9 cellular contexts compared by ENCODE assay signal in the genomic region with DNA sequence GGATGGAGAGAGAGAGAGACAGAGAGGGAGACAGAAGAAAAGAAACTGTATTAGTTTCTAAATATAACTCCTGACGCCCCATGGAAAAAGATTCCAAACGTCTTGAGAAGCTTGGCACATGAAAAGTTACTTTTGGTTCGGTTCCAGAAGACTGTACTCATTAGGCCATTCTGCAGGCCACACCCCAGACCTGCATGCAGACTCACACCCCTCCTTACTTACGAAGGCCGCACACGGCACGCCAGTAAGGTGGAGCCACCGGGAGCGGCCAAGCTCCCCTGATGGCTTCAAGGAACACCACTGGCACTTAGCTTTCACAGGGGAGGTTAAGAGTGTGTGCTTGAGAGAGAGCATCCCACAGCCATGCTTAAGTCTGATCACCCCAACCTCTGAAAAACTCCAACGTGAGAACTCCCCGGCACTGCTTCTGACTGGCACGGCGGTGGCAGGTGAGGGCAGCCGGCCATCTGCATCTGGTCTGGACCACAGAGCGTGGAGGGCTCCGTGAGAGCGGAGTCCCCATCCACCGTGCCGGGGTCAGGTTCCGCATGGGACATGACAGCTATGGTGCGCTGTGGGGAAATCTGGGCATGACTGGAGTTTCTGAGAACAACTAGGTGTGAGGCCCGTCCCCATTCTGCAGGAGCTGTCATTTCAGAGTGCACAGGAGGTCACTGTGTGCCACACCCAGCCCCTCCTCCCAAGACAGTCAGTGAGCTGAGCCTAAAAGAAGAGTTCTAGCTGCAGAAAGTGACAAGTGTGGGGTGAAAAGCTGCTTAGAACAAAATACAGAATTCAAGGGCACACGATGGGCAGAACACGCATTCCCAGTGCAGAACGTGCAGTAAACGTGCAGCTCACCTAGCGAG.
A peak's percentile ranks its signal among the peaks of the same experiment; 100 is the strongest.
DNase-seq lines count a peak whose midpoint lies in the region; ATAC-seq and TF ChIP-seq lines count a peak whose summit lies in the region.
"Had no signal": no experiment of that assay in that cellular context is flagged by ENCODE, and none has a peak within 500 bp of the region (broad histone marks: within the 10 kb centered on the region; RNA-seq: fewer than 3 reads in every experiment).

No MANE protein-coding gene starts in this region.

- H4K20me1 ChIP-seq in PC-3 (ENCODE audit: low read length): 0 out of 2 replicates have a peak, but pooled peaks cover 5% of the 10 kb centered on the region

- no peak overlapping the region for H3K4me3 ChIP-seq in PC-3 (ENCODE audit: low read length)

- DNase-seq in HS-27A (ENCODE audit: low read depth) (peak; percentile 81), astrocyte of the hippocampus (ENCODE audit: low read depth, low spot score) (peak; percentile 96), stromal cell of bone marrow (ENCODE audit: low read depth) (peak; percentile 92), HuH-7.5 (ENCODE audit: low spot score) (no peak), PC-3 (no peak), T-helper 9 cell (no peak)
- DNase-seq in NK-92 treated with Interleukin-12 subunit alpha and Interleukin-12 subunit beta, amount 100 ng/mL, for 24 hours (lab: John Stamatoyannopoulos, UW): no peak
- DNase-seq: NCI-H510A had no signal

- peaks cover 80% of the 10 kb centered on the region for H3K79me2 ChIP-seq in PC-3 (ENCODE audit: low read length)

- POLR2A ChIA-PET in PC-3 (lab: Charles Lee; ENCODE audit: unreplicated experiment): no interaction called here

- H2AFZ ChIP-seq in PC-3 (ENCODE audit: low read length): no peak overlapping the region

- no peaks in the 10 kb centered on the region for H3K9me3 ChIP-seq in PC-3 (ENCODE audit: low read length)

- peaks cover 4% of the 10 kb centered on the region for H3F3A ChIP-seq in PC-3 (ENCODE audit: low read length, unreplicated experiment)

- peaks cover 78% of the 10 kb centered on the region for H3K36me3 ChIP-seq in PC-3 (ENCODE audit: low read depth, low read length)

- TF ChIP-seq CTCF in PC-3 (conservative IDR thresholded peaks at IDR 0.05; ENCODE audit: low read depth, low read length): no peak

- no peaks in the 10 kb centered on the region for H3K27me3 ChIP-seq in layer of hippocampus (ENCODE audit: control insufficient read depth, insufficient read depth, low read length)
- no peaks in the 10 kb centered on the region for H3K27me3 ChIP-seq in PC-3 (ENCODE audit: low read length)

- no peak overlapping the region for H3K9ac ChIP-seq in PC-3 (ENCODE audit: low read length)

- BruUV-seq in PC-3 (replicated peaks; lab: Mats Ljungman, UMichigan): no TSS peak

- H3K27ac ChIP-seq in layer of hippocampus (ENCODE audit: low read depth, low read length): peak overlapping the region; percentile 81
- no peak overlapping the region for H3K27ac ChIP-seq in PC-3 (ENCODE audit: low read length)

- no peaks in the 10 kb centered on the region for H3K9me2 ChIP-seq in PC-3 (replicated peaks; ENCODE audit: low read length)

- CTCF ChIA-PET in PC-3 (lab: Charles Lee): no interaction called here

- ATAC-seq in PC-3: no peak

- peaks cover 24% of the 10 kb centered on the region for H3K4me1 ChIP-seq in PC-3 (ENCODE audit: insufficient read depth, low read length)

- intact Hi-C loops in PC-3 (cut with micrococcal nuclease): no loop called here

- H3K4me2 ChIP-seq in PC-3 (ENCODE audit: low read length): no peak overlapping the region

Comparison
In these comparisons a context has a peak if more than half of its experiments do, and no peak if none do; other contexts are left out.
1. DNase-seq: peak in HS-27A (single experiment), astrocyte of the hippocampus (single experiment) and stromal cell of bone marrow (single experiment); none in HuH-7.5 (single experiment), NK-92 treated with Interleukin-12 subunit alpha and Interleukin-12 subunit beta, amount 100 ng/mL, for 24 hours (single experiment), PC-3 (single experiment) and T-helper 9 cell (single experiment).